25 cellular contexts compared by ENCODE assay signal in the genomic region with DNA sequence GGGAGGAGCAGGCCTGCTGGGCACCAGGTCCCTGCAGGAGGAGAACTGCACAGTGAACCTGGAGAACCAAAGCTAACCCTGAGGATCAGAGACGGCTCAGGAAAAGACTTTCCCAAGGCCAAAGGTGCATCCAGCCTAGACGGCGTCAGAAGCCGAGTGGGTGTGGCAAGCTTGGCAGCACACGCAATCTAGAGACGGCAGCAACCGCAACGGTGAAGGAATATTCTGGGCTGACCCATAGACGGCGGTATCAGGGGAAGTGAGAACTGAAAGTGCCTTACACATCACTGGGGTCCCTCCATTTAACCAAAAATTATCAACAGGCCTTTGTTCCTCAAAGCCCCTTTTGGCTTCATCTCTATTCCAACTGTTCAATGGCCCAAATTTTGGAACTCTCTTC. TPM values are rescaled to one million over a fixed set of nuclear protein-coding genes. Genes with fewer than 3 reads are reported as not detected.
"Had no signal": no experiment of that assay in that cellular context is flagged by ENCODE, and none has a peak within 500 bp of the region (broad histone marks: within the 10 kb centered on the region; RNA-seq: fewer than 3 reads in every experiment).

No MANE protein-coding gene starts in this region.

- ATAC-seq: naive thymus-derived CD4-positive, alpha-beta T cell had no signal

- H3K36me3 ChIP-seq: colonic mucosa, ovary, right atrium auricular region, sigmoid colon, stomach, thoracic aorta, transverse colon had no signal

- H3K9me3 ChIP-seq: colonic mucosa, ovary, right atrium auricular region, sigmoid colon, stomach, thoracic aorta, transverse colon had no signal

- H3K4me1 ChIP-seq: colonic mucosa, right atrium auricular region, sigmoid colon, stomach, transverse colon had no signal

- DNase-seq: colonic mucosa; effector CD8-positive, alpha-beta T cell; foreskin melanocyte; head of caudate nucleus; hippocampal formation; kidney glomerular epithelial cell; naive thymus-derived CD4-positive, alpha-beta T cell; nephron progenitor cell; ovary; sigmoid colon; stimulated activated CD4-positive, alpha-beta T cell treated with anti-CD3 and anti-CD28 coated beads, Interleukin-2, amount 100 ng/mL, for 24 hours; stimulated activated naive CD4-positive, alpha-beta T cell; stomach; substantia nigra; transverse colon had no signal

- H3K27me3 ChIP-seq: colonic mucosa, ovary, right atrium auricular region, transverse colon had no signal

- H3K4me3 ChIP-seq: colonic mucosa, ovary, right atrium auricular region, sigmoid colon, skin epidermis, stomach, thoracic aorta, transverse colon had no signal

- H3K27ac ChIP-seq: colonic mucosa, ovary, right atrium auricular region, sigmoid colon, skin epidermis, stomach, thoracic aorta, transverse colon had no signal

RNA-seq across cellular contexts. Expression of a gene that starts 26.2 kb away (rescaled TPM):
- total RNA-seq: colonic mucosa; dermis microvascular lymphatic vessel endothelial cell; liver; lung microvascular endothelial cell; mesenteric fat pad; mononuclear cell; naive thymus-derived CD4-positive, alpha-beta T cell; ovary; posterior vena cava; right atrium auricular region; sigmoid colon; stomach; thoracic aorta; transverse colon; ureter had no signal
- polyA plus RNA-seq: liver; naive thymus-derived CD4-positive, alpha-beta T cell; ovary; sigmoid colon had no signal
